Comparison of ENCODE assay signal across 7 cellular contexts in the genomic region with DNA sequence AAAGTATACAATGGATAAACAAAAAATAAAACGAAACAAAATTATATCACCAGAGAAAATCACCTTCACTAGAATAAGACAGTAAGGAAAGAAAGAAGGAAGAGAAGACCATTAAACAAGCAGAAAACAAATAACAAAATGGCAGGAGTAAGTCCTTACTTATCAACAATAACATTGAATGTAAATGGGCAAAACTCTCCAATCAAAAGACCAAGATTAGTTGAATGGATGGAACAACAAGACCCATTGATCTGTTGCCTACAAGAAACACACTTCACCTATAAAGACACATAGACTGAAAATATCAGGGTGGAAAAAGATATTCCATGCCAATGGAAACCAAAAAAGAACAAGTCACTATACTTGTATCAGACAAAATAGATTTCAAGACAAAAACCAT. TPM values are rescaled to one million over a fixed set of nuclear protein-coding genes. Genes with fewer than 3 reads are reported as not detected.
"Had no signal": no experiment of that assay in that cellular context is flagged by ENCODE, and none has a peak within 500 bp of the region (broad histone marks: within the 10 kb centered on the region; RNA-seq: fewer than 3 reads in every experiment).

No MANE protein-coding gene starts in this region.

RNA-seq across cellular contexts. Expression of a gene that starts 38.4 kb away (rescaled TPM):
- total RNA-seq: GM23248, GM23338, H1, H4, H7, H9, HFFc6 had no signal
- polyA plus RNA-seq: GM23248, GM23338, H1 had no signal
